ENCODE assay signal across 24 cellular contexts in genomic region chr12:19052689-19053088, GRCh38.
"Had no signal": no experiment of that assay in that cellular context is flagged by ENCODE, and none has a peak within 500 bp of the region (broad histone marks: within the 10 kb centered on the region; RNA-seq: fewer than 3 reads in every experiment).

No MANE protein-coding gene starts in this region.

- H3K36me3 ChIP-seq: ascending aorta had no signal

- H3K9me3 ChIP-seq: ascending aorta, body of pancreas had no signal

- H3K4me1 Mint-ChIP-seq: activated B cell treated with CpG ODN at 0.5 μM for 24 hours; activated naive CD8-positive, alpha-beta T cell treated with anti-CD3 and anti-CD28 coated beads, Interleukin-2, amount 50 U/mL, for 24 hours; T-helper 17 cell had no signal

- H3K27ac Mint-ChIP-seq: activated B cell treated with CpG ODN at 0.5 μM for 24 hours; activated CD4-positive, alpha-beta T cell treated with anti-CD3 and anti-CD28 coated beads, Interleukin-2, amount 10 ng/mL, durations not matched to agents 24 days and 14 days; activated naive CD4-positive, alpha-beta T cell treated with anti-CD3 and anti-CD28 coated beads, Interleukin-2, amount 50 U/mL, for 72 hours; activated naive CD8-positive, alpha-beta T cell treated with anti-CD3 and anti-CD28 coated beads, Interleukin-2, amount 50 U/mL, for 24 hours; T-helper 17 cell had no signal

- ATAC-seq: activated naive CD4-positive, alpha-beta T cell treated with anti-CD3 and anti-CD28 coated beads, Interleukin-2, amount 50 U/mL, for 72 hours; activated naive CD8-positive, alpha-beta T cell treated with anti-CD3 and anti-CD28 coated beads, Interleukin-2, amount 50 U/mL, for 24 hours; activated T-cell treated with anti-CD3 and anti-CD28 coated beads, Interleukin-2, amount 50 U/mL, for 4 hours; body of pancreas; T-helper 17 cell had no signal

- H3K27me3 Mint-ChIP-seq: activated B cell treated with CpG ODN at 0.5 μM for 24 hours; activated CD4-positive, alpha-beta T cell treated with anti-CD3 and anti-CD28 coated beads, Interleukin-2, amount 10 ng/mL, durations not matched to agents 24 days and 14 days had no signal

- H3K4me3 Mint-ChIP-seq: activated B cell treated with CpG ODN at 0.5 μM for 24 hours; activated CD4-positive, alpha-beta T cell treated with anti-CD3 and anti-CD28 coated beads, Interleukin-2, amount 10 ng/mL, durations not matched to agents 24 days and 14 days; activated naive CD8-positive, alpha-beta T cell treated with anti-CD3 and anti-CD28 coated beads, Interleukin-2, amount 50 U/mL, for 24 hours; activated T-cell treated with anti-CD3 and anti-CD28 coated beads, Interleukin-2, amount 50 U/mL, for 4 hours; T-helper 17 cell had no signal

- H3K9me3 Mint-ChIP-seq: activated B cell treated with CpG ODN at 0.5 μM for 24 hours; activated CD4-positive, alpha-beta T cell treated with anti-CD3 and anti-CD28 coated beads, Interleukin-2, amount 10 ng/mL, durations not matched to agents 24 days and 14 days; activated naive CD4-positive, alpha-beta T cell treated with anti-CD3 and anti-CD28 coated beads, Interleukin-2, amount 50 U/mL, for 72 hours; activated T-cell treated with anti-CD3 and anti-CD28 coated beads, Interleukin-2, amount 50 U/mL, for 4 hours had no signal

- DNase-seq: activated B cell treated with CpG ODN at 0.5 μM for 24 hours; activated CD4-positive, alpha-beta T cell treated with anti-CD3 and anti-CD28 coated beads for 1 hour; activated CD4-positive, alpha-beta T cell treated with anti-CD3 and anti-CD28 coated beads, Interleukin-2, amount 10 ng/mL, durations not matched to agents 24 days and 14 days; activated CD4-positive, alpha-beta T cell treated with anti-CD3 and anti-CD28 coated beads, Interleukin-2, amount 50 U/mL, for 48 hours; activated CD8-positive, alpha-beta memory T cell treated with anti-CD3 and anti-CD28 coated beads for 24 hours; activated effector memory CD4-positive, alpha-beta T cell treated with anti-CD3 and anti-CD28 coated beads, Interleukin-2, amount 50 U/mL, for 16 hours; activated naive CD4-positive, alpha-beta T cell treated with Interleukin-2 at 50 U/mL for 16 hours; activated naive CD8-positive, alpha-beta T cell treated with anti-CD3 and anti-CD28 coated beads, Interleukin-2, amount 50 U/mL, for 24 hours; activated T-cell treated with anti-CD3 and anti-CD28 coated beads, Interleukin-2, amount 50 U/mL, for 4 hours; amniotic stem cell; body of pancreas; central memory CD4-positive, alpha-beta T cell; KBM-7; NCI-H1048; NCI-H187; NCI-H2081; NCI-H226; NCI-H526; NCI-H82; SIG-M5; T-helper 17 cell; T-helper 9 cell had no signal

- H3K27me3 ChIP-seq: ascending aorta, body of pancreas had no signal

- H3K36me3 Mint-ChIP-seq: activated naive CD4-positive, alpha-beta T cell treated with anti-CD3 and anti-CD28 coated beads, Interleukin-2, amount 50 U/mL, for 72 hours had no signal

- H3K27ac ChIP-seq: ascending aorta, body of pancreas had no signal

- H3K4me3 ChIP-seq: ascending aorta, body of pancreas had no signal
